Comparison of ENCODE assay signal across 8 cellular contexts in the genomic region with DNA sequence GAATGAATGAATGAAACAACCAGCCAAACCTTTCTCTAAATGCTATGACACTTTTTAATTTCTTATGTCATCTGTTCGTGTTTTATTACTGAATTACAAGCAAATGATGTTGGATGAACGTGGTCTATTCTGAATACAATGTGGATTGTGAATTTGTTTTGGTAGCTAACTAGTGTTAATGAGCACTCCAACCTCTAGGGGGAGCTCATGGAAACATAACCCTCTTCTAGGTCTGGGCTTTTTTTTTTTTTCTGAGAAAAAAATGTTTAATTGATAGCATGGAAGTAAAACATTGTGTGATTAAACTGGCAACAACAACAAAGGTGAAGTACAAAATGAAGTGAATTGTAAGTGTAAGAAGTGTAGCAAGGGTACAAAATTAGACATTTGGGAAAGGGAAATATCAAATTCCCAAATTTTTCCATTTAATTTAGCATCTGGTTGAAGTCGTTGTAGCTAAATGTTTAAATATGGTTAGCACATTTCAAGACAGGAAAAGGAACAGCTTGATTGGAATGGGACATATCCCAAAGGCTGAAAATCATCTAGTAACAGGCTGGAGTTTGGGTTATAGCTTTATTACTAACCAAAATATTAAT. TPM values are rescaled to one million over a fixed set of nuclear protein-coding genes. Genes with fewer than 3 reads are reported as not detected.
DNase-seq lines count a peak whose midpoint lies in the region; ATAC-seq and TF ChIP-seq lines count a peak whose summit lies in the region.

No MANE protein-coding gene starts in this region.

- no peak overlapping the region for H3K27ac ChIP-seq in parathyroid adenoma
- H3K27ac ChIP-seq in CD8-positive, alpha-beta T cell (ENCODE audit: low read depth, low read length) = no peak overlapping the region

- no peak for ATAC-seq in stimulated activated naive CD8-positive, alpha-beta T cell treated with anti-CD3 and anti-CD28 coated beads, Interleukin-15, Interleukin-2, amounts not matched to agents 100 U/mL and 50 U/mL, for 24 hours
- no peak for ATAC-seq in stimulated activated naive CD8-positive, alpha-beta T cell treated with anti-CD3 and anti-CD28 coated beads, Interleukin-15, amount 100 ng/mL, for 72 hours
- peak; percentile 62 for ATAC-seq in HG02610 (IDR thresholded peaks at IDR 0.05; ENCODE audit: unreplicated experiment)
- ATAC-seq in CD8-positive, alpha-beta T cell = no peak

- H2AFZ ChIP-seq in parathyroid adenoma = no peak overlapping the region

- no peak overlapping the region for H3K4me3 Mint-ChIP-seq in stimulated activated naive CD8-positive, alpha-beta T cell treated with anti-CD3 and anti-CD28 coated beads, Interleukin-15, amount 100 ng/mL, for 72 hours
- no peak overlapping the region for H3K4me3 Mint-ChIP-seq in CD8-positive, alpha-beta T cell

- peak; percentile 37 for TF ChIP-seq CTCF in parathyroid adenoma (IDR thresholded peaks at IDR 0.05)
- no peak for TF ChIP-seq CTCF in CD8-positive, alpha-beta T cell (IDR thresholded peaks at IDR 0.05)

- no peak overlapping the region for H3K27ac Mint-ChIP-seq in stimulated activated naive CD8-positive, alpha-beta T cell treated with anti-CD3 and anti-CD28 coated beads, Interleukin-15, amount 100 ng/mL, for 72 hours
- no peak overlapping the region for H3K27ac Mint-ChIP-seq in CD8-positive, alpha-beta T cell

- H3K36me3 Mint-ChIP-seq in CD8-positive, alpha-beta T cell = no peaks in the 10 kb centered on the region

- no peaks in the 10 kb centered on the region for H3K79me2 ChIP-seq in parathyroid adenoma

- POLR2A ChIA-PET in CD8-positive, alpha-beta T cell (lab: Charles Lee) = no interaction called here

- CTCF ChIA-PET in CD8-positive, alpha-beta T cell (lab: Charles Lee) = no interaction called here

- H3K4me1 Mint-ChIP-seq in stimulated activated naive CD8-positive, alpha-beta T cell treated with anti-CD3 and anti-CD28 coated beads, Interleukin-15, amount 100 ng/mL, for 72 hours = no peaks in the 10 kb centered on the region
- no peaks in the 10 kb centered on the region for H3K4me1 Mint-ChIP-seq in CD8-positive, alpha-beta T cell (ENCODE audit: low read depth)

- no peaks in the 10 kb centered on the region for H3K36me3 ChIP-seq in parathyroid adenoma (ENCODE audit: control insufficient read depth, insufficient read depth, low read length)
- H3K36me3 ChIP-seq in CD8-positive, alpha-beta T cell (ENCODE audit: insufficient read depth, low read length) = no peaks in the 10 kb centered on the region

- H3K9me3 Mint-ChIP-seq in stimulated activated naive CD8-positive, alpha-beta T cell treated with anti-CD3 and anti-CD28 coated beads, Interleukin-15, amount 100 ng/mL, for 72 hours = peaks cover 9 to 24% of the 10 kb centered on the region in 2 donors
- peaks cover 5% of the 10 kb centered on the region for H3K9me3 Mint-ChIP-seq in CD8-positive, alpha-beta T cell

- H3K27me3 ChIP-seq in parathyroid adenoma (ENCODE audit: control insufficient read depth, insufficient read depth, low read length) = no peaks in the 10 kb centered on the region
- H3K27me3 ChIP-seq in CD8-positive, alpha-beta T cell (ENCODE audit: insufficient read depth, low read length) = no peaks in the 10 kb centered on the region

- no peak overlapping the region for H3K4me3 ChIP-seq in parathyroid adenoma (ENCODE audit: low read depth, low read length)
- no peak overlapping the region for H3K4me3 ChIP-seq in CD8-positive, alpha-beta T cell (ENCODE audit: low read depth, low read length)

- H3K9ac ChIP-seq in parathyroid adenoma = no peak overlapping the region

- DNase-seq in stimulated activated naive CD8-positive, alpha-beta T cell treated with anti-CD3 and anti-CD28 coated beads, Interleukin-15, Interleukin-2, amounts not matched to agents 100 U/mL and 50 U/mL, for 24 hours = peak; percentile 20
- DNase-seq in stimulated activated naive CD8-positive, alpha-beta T cell treated with anti-CD3 and anti-CD28 coated beads, Interleukin-15, amount 100 ng/mL, for 72 hours = no peak
- DNase-seq in NCI-H526 treated with DMSO at 0.1 percent for 48 hours (lab: John Stamatoyannopoulos, UW) (peak; percentile 39), dermis blood vessel endothelial cell (peak; percentile 71), midbrain (lab: John Stamatoyannopoulos, UW) (no peak)
- no peak for DNase-seq in CD8-positive, alpha-beta T cell

- peaks cover 10% of the 10 kb centered on the region for H3K27me3 Mint-ChIP-seq in stimulated activated naive CD8-positive, alpha-beta T cell treated with anti-CD3 and anti-CD28 coated beads, Interleukin-15, amount 100 ng/mL, for 72 hours
- H3K27me3 Mint-ChIP-seq in CD8-positive, alpha-beta T cell (ENCODE audit: low read depth) = no peaks in the 10 kb centered on the region

- no peaks in the 10 kb centered on the region for H3K9me3 ChIP-seq in parathyroid adenoma (ENCODE audit: control insufficient read depth, low read length)
- H3K9me3 ChIP-seq in CD8-positive, alpha-beta T cell (ENCODE audit: low read length) = no peaks in the 10 kb centered on the region

- intact Hi-C loops in CD8-positive, alpha-beta T cell (cut with DNase I, micrococcal nuclease) = no loop called here

- no peaks in the 10 kb centered on the region for H3K4me1 ChIP-seq in parathyroid adenoma
- H3K4me1 ChIP-seq in CD8-positive, alpha-beta T cell (ENCODE audit: insufficient read depth, low read length) = no peaks in the 10 kb centered on the region

- no peak overlapping the region for H3K4me2 ChIP-seq in parathyroid adenoma (ENCODE audit: low read length)

RNA-seq across cellular contexts. Expression of a gene that starts 42.6 kb away (rescaled TPM):
- total RNA-seq in dermis blood vessel endothelial cell = 15.0 and 17.2 TPM in 2 replicates
- total RNA-seq in CD8-positive, alpha-beta T cell = under 1 TPM; 0.11 to 0.19 TPM

Comparison
In these comparisons a context has a peak if more than half of its experiments do, and no peak if none do; other contexts are left out.
1. DNase-seq: peak in stimulated activated naive CD8-positive, alpha-beta T cell treated with anti-CD3 and anti-CD28 coated beads, Interleukin-15, Interleukin-2, amounts not matched to agents 100 U/mL and 50 U/mL, for 24 hours (single experiment), NCI-H526 treated with DMSO at 0.1 percent for 48 hours (single experiment) and dermis blood vessel endothelial cell (single experiment); none in stimulated activated naive CD8-positive, alpha-beta T cell treated with anti-CD3 and anti-CD28 coated beads, Interleukin-15, amount 100 ng/mL, for 72 hours (0 of 2), CD8-positive, alpha-beta T cell (0 of 7) and midbrain (single experiment).
2. RNA of a gene that starts 42.6 kb away (total RNA-seq): 15.0 to 17.2 TPM in dermis blood vessel endothelial cell; 0.11 to 0.19 TPM in CD8-positive, alpha-beta T cell; every median in the first group is over 10 times any median in the second.